Comparison of ENCODE assay signal across 1 cellular context in the genomic region with DNA sequence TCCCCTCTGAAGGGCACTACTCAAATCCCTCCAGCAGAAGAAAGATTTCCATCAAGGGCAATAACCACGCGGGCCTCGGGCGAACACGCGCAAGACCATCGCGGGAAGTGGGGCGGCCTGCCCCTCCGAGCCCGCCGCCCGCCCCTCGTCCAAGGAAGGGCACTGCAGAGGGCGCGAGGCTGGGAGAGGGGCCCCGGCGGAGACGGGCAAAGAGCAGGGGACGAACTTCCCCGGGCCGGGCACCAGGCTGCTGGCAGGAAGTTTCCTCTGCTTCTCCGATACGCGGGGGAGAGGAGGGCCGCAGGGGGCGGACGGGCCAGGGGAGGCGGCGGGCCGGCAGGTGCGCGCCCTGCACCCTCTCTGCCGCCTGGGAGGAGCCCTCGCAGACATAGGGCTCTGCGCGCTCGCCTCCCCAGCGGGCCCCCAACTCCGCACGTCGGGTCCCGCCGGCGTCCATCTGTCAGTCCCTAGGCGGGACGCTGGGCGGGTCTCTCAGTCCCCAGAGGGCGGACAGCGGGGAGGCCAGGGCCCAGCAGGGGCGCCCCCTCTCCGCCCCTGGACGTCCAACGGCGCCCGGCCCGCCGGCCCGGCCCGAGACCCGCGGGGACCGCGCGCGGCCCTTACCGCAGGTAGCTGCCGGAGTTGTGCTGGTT.
TF ChIP-seq lines count a peak whose summit lies in the region.

No MANE protein-coding gene starts in this region.

TF ChIP-seq in WTC11, 78 proteins besides CTCF, POLR2A, EP300 and RAD21 (continued from another document):
- TF ChIP-seq, protein P1, sequence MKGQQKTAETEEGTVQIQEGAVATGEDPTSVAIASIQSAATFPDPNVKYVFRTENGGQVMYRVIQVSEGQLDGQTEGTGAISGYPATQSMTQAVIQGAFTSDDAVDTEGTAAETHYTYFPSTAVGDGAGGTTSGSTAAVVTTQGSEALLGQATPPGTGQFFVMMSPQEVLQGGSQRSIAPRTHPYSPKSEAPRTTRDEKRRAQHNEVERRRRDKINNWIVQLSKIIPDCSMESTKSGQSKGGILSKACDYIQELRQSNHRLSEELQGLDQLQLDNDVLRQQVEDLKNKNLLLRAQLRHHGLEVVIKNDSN (CRISPR knock-in tag; IDR thresholded peaks at IDR 0.05), result no peak
